Comparison of ENCODE assay signal across 18 cellular contexts in genomic region chr17:69336996-69337395, GRCh38.
"Had no signal": no experiment of that assay in that cellular context is flagged by ENCODE, and none has a peak within 500 bp of the region (broad histone marks: within the 10 kb centered on the region; RNA-seq: fewer than 3 reads in every experiment).

No MANE protein-coding gene starts in this region.

- H3K27ac ChIP-seq: RWPE1 had no signal

- DNase-seq: KBM-7, MV-4-11, NCI-H1048, NCI-H1105, NCI-H1417, NCI-H1436 treated with DMSO at 0.1 percent for 48 hours, NCI-H1694 treated with DMSO at 0.1 percent for 48 hours, NCI-H1930, NCI-H2081 treated with DMSO at 0.1 percent for 48 hours, NCI-H2171, NCI-H226, NCI-H446, NCI-H510A, NCI-H524 treated with DMSO at 0.1 percent for 48 hours, NCI-H69, NCI-H774, SHP77 had no signal
